Comparison of ENCODE assay signal across 2 cellular contexts in genomic region chr1:67097305-67097704, GRCh38.
TF ChIP-seq lines count a peak whose summit lies in the region.

No MANE protein-coding gene starts in this region.

TF ChIP-seq in HepG2, 621 proteins besides CTCF, POLR2A, EP300 and RAD21:
- TF ChIP-seq THRA (CRISPR knock-in tag; IDR thresholded peaks at IDR 0.05; ENCODE audit: borderline replicate concordance) (peak; percentile 76; the same call in 1 of the 2 replicates), ZNF224 (CRISPR knock-in tag; IDR thresholded peaks at IDR 0.05) (no peak)

TF ChIP-seq in K562, 482 proteins besides CTCF, POLR2A, EP300 and RAD21:
- no peak for TF ChIP-seq FOXM1 (IDR thresholded peaks at IDR 0.05; ENCODE audit: low read depth)
- no peak for TF ChIP-seq FOXM1 (CRISPR knock-in tag; IDR thresholded peaks at IDR 0.05; ENCODE audit: low read depth)
- no peak for TF ChIP-seq KLF10 (CRISPR knock-in tag; IDR thresholded peaks at IDR 0.05)
- no peak for TF ChIP-seq MYNN (IDR thresholded peaks at IDR 0.05)
- TF ChIP-seq MYNN (CRISPR knock-in tag; IDR thresholded peaks at IDR 0.05), result no peak
- no peak for TF ChIP-seq ID3 (CRISPR knock-in tag; IDR thresholded peaks at IDR 0.05)
- TF ChIP-seq ID3 (tag; IDR thresholded peaks at IDR 0.05), result no peak
- TF ChIP-seq GMEB1 (CRISPR knock-in tag; IDR thresholded peaks at IDR 0.05), result no peak
- TF ChIP-seq CCAR2 (IDR thresholded peaks at IDR 0.05; ENCODE audit: low read depth, low read length), result no peak
- TF ChIP-seq MTA1 (IDR thresholded peaks at IDR 0.05; ENCODE audit: borderline replicate concordance), result no peak
- TF ChIP-seq NR2C1 (IDR thresholded peaks at IDR 0.05), result no peak
- TF ChIP-seq NR2C1 (tag; IDR thresholded peaks at IDR 0.05), result no peak
- no peak for TF ChIP-seq SOX6 (IDR thresholded peaks at IDR 0.05)
- no peak for TF ChIP-seq E4F1 (CRISPR knock-in tag; IDR thresholded peaks at IDR 0.05; ENCODE audit: borderline replicate concordance)
- TF ChIP-seq ZNF436 (CRISPR knock-in tag; IDR thresholded peaks at IDR 0.05), result no peak
